Comparison of ENCODE assay signal across 20 cellular contexts in the genomic region with DNA sequence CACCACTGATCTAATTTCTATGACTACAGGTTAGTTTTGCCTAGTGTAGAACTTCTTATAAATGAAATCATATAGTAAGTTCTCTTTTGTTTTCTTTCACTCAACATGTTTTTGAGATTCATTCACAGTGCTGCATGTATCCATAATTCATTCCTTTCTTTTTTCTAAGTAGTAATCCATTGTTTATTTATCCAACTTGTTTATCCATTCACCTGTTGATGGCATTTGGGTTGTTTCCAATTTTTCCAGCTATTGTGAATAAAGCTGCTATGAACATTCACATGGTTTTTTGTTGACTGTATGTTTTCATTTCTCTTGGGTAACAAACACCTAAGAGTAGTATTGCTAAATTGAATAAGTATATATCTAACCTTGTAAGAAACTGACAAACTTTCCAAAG.
"Had no signal": no experiment of that assay in that cellular context is flagged by ENCODE, and none has a peak within 500 bp of the region (broad histone marks: within the 10 kb centered on the region; RNA-seq: fewer than 3 reads in every experiment).

No MANE protein-coding gene starts in this region.

- H3K4me3 Mint-ChIP-seq: dendritic cell treated with granulocyte-macrophage colony-stimulating factor and Interleukin-4, amounts not matched to agents 40 ng/mL and 50 ng/mL, for 4 days; memory B cell; mesothelial cell of epicardium; natural killer cell; neural crest cell; type B pancreatic cell had no signal

- H3K27ac Mint-ChIP-seq: dendritic cell treated with granulocyte-macrophage colony-stimulating factor and Interleukin-4, amounts not matched to agents 40 ng/mL and 50 ng/mL, for 4 days; mesothelial cell of epicardium; natural killer cell; type B pancreatic cell had no signal

- H2AFZ ChIP-seq: hepatocyte had no signal

- H3K27me3 ChIP-seq: esophagus squamous epithelium, gastroesophageal sphincter, hepatocyte, thyroid gland had no signal

- H3K4me3 ChIP-seq: esophagus squamous epithelium, gastroesophageal sphincter, hepatocyte, left ventricle myocardium inferior, lower lobe of right lung, thyroid gland had no signal

- H3K9me3 ChIP-seq: esophagus squamous epithelium, gastroesophageal sphincter, left ventricle myocardium inferior, lower lobe of right lung, thyroid gland had no signal

- DNase-seq: esophagus squamous epithelium; foreskin fibroblast; kidney; left cardiac atrium; left ventricle myocardium inferior; lower lobe of right lung; natural killer cell; posterior cingulate gyrus; right cardiac atrium; small intestine; stimulated activated CD4-positive, alpha-beta T cell treated with anti-CD3 and anti-CD28 coated beads, Interleukin-12 subunit alpha, Interleukin-12 subunit beta, amount 100 ng/mL, for 4 hours; stimulated activated naive CD4-positive, alpha-beta T cell treated with Interleukin-2 at 50 U/mL for 16 hours; thyroid gland had no signal

- H3K4me2 ChIP-seq: hepatocyte had no signal

- H3K27me3 Mint-ChIP-seq: dendritic cell treated with granulocyte-macrophage colony-stimulating factor and Interleukin-4, amounts not matched to agents 40 ng/mL and 50 ng/mL, for 4 days; memory B cell; type B pancreatic cell had no signal

- H3K36me3 Mint-ChIP-seq: natural killer cell had no signal

- H3K27ac ChIP-seq: esophagus squamous epithelium, gastroesophageal sphincter, hepatocyte, left ventricle myocardium inferior, lower lobe of right lung, thyroid gland had no signal

- ATAC-seq: gastroesophageal sphincter, natural killer cell, right cardiac atrium had no signal

- H3K9me3 Mint-ChIP-seq: dendritic cell treated with granulocyte-macrophage colony-stimulating factor and Interleukin-4, amounts not matched to agents 40 ng/mL and 50 ng/mL, for 4 days; natural killer cell had no signal

- H3K36me3 ChIP-seq: esophagus squamous epithelium, gastroesophageal sphincter, left ventricle myocardium inferior, lower lobe of right lung, thyroid gland had no signal
